ENCODE assay signal across 17 cellular contexts in the genomic region with DNA sequence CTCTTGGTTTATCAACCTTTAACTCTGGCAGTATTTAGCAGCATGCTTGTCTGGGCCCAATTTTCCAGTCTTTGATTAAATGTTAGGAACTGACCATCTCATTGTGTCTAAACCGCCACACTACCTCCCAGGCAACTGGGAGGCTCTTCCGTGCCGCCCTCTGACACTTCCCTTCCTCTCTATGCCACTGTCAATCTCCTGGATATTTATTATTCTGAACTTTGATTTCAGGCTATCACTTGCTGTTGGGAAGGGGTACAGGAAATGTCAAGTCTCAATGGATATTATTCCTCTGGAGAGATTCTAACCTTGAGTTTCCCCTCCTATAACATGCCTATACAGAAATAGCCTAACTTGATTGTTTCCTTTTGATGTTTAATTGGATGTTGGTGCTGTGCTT.
"Had no signal": no experiment of that assay in that cellular context is flagged by ENCODE, and none has a peak within 500 bp of the region (broad histone marks: within the 10 kb centered on the region; RNA-seq: fewer than 3 reads in every experiment).

No MANE protein-coding gene starts in this region.

- ATAC-seq: activated CD8-positive, alpha-beta T cell treated with anti-CD3 and anti-CD28 coated beads for 36 hours; activated T-cell treated with anti-CD3 and anti-CD28 coated beads, Interleukin-2, amount 50 U/mL, for 4 hours; gastroesophageal sphincter; heart right ventricle; stimulated activated naive CD8-positive, alpha-beta T cell treated with anti-CD3 and anti-CD28 coated beads, Interleukin-15, Interleukin-2, amounts not matched to agents 100 U/mL and 50 U/mL, for 24 hours; upper lobe of right lung had no signal

- DNase-seq: activated CD4-positive, alpha-beta T cell treated with anti-CD3 and anti-CD28 coated beads for 4 hours; activated CD8-positive, alpha-beta T cell treated with anti-CD3 and anti-CD28 coated beads for 36 hours; activated effector memory CD4-positive, alpha-beta T cell treated with Interleukin-2 at 50 U/mL for 16 hours; activated naive CD4-positive, alpha-beta T cell treated with anti-CD3 and anti-CD28 coated beads, Interleukin-2, amount 50 U/mL, for 16 hours; activated T-cell treated with anti-CD3 and anti-CD28 coated beads, Interleukin-2, amount 50 U/mL, for 4 hours; central memory CD4-positive, alpha-beta T cell; effector CD4-positive, alpha-beta T cell; heart right ventricle; naive B cell; posterior cingulate gyrus; small intestine; stimulated activated naive CD8-positive, alpha-beta T cell treated with anti-CD3 and anti-CD28 coated beads, Interleukin-15, Interleukin-2, amounts not matched to agents 100 U/mL and 50 U/mL, for 24 hours; upper lobe of right lung had no signal

- H3K4me1 Mint-ChIP-seq: naive B cell had no signal

- H3K4me3 ChIP-seq: coronary artery, gastroesophageal sphincter, heart right ventricle, right atrium auricular region, upper lobe of right lung had no signal

- H3K36me3 Mint-ChIP-seq: naive B cell had no signal

- H3K4me3 Mint-ChIP-seq: activated CD8-positive, alpha-beta T cell treated with anti-CD3 and anti-CD28 coated beads for 36 hours; activated T-cell treated with anti-CD3 and anti-CD28 coated beads, Interleukin-2, amount 50 U/mL, for 4 hours; T-helper 1 cell treated with Interleukin-12 subunit alpha and Interleukin-12 subunit beta and Interleukin-4 antibody, amounts not matched to agents 30 μg/mL and 1 μg/mL, for 36 hours had no signal

- H3K9me3 Mint-ChIP-seq: activated CD8-positive, alpha-beta T cell treated with anti-CD3 and anti-CD28 coated beads for 36 hours; activated T-cell treated with anti-CD3 and anti-CD28 coated beads, Interleukin-2, amount 50 U/mL, for 4 hours; naive B cell; T-helper 1 cell treated with Interleukin-12 subunit alpha and Interleukin-12 subunit beta and Interleukin-4 antibody, amounts not matched to agents 30 μg/mL and 1 μg/mL, for 36 hours had no signal

- H3K9me3 ChIP-seq: gastroesophageal sphincter, heart right ventricle, right atrium auricular region, upper lobe of right lung had no signal

- H3K36me3 ChIP-seq: gastroesophageal sphincter, heart right ventricle, right atrium auricular region, upper lobe of right lung had no signal

- H3K27me3 ChIP-seq: gastroesophageal sphincter, heart right ventricle, right atrium auricular region, upper lobe of right lung had no signal

- H3K27ac Mint-ChIP-seq: activated CD8-positive, alpha-beta T cell treated with anti-CD3 and anti-CD28 coated beads for 36 hours; T-helper 1 cell treated with Interleukin-12 subunit alpha and Interleukin-12 subunit beta and Interleukin-4 antibody, amounts not matched to agents 30 μg/mL and 1 μg/mL, for 36 hours had no signal

- H3K27ac ChIP-seq: coronary artery, heart right ventricle, right atrium auricular region, upper lobe of right lung had no signal
